17 cellular contexts compared by ENCODE assay signal in genomic region chr6:155274106-155274505, GRCh38. TPM values are rescaled to one million over a fixed set of nuclear protein-coding genes. Genes with fewer than 3 reads are reported as not detected.
DNase-seq lines count a peak whose midpoint lies in the region; ATAC-seq and TF ChIP-seq lines count a peak whose summit lies in the region.
"Had no signal": no experiment of that assay in that cellular context is flagged by ENCODE, and none has a peak within 500 bp of the region (broad histone marks: within the 10 kb centered on the region; RNA-seq: fewer than 3 reads in every experiment).

No MANE protein-coding gene starts in this region.

- no peaks in the 10 kb centered on the region for H3K27me3 ChIP-seq in ascending aorta
- H3K27me3 ChIP-seq: upper lobe of left lung had no signal

- H3K36me3 ChIP-seq in ascending aorta, result no peaks in the 10 kb centered on the region

- peak overlapping the region; percentile 54 to 59 for H3K27ac ChIP-seq in ascending aorta
- peak overlapping the region; percentile 91 for H3K27ac ChIP-seq in substantia nigra (ENCODE audit: low read depth, low read length, poor library complexity, severe bottlenecking)
- H3K27ac ChIP-seq: cardiac muscle cell, parathyroid adenoma, upper lobe of left lung had no signal

- DNase-seq in HCEC 1CT, result peak; percentile 34
- no peak for DNase-seq in ascending aorta (ENCODE audit: low spot score in 2 of 2)
- DNase-seq in fibroblast of peridontal ligament (ENCODE audit: extremely low read depth), result peak; percentile 75
- DNase-seq in substantia nigra (lab: John Stamatoyannopoulos, UW), result no peak
- no peak for DNase-seq in hepatic stellate cell (ENCODE audit: low spot score)
- no peak for DNase-seq in head of caudate nucleus
- DNase-seq in activated effector memory CD4-positive, alpha-beta T cell treated with anti-CD3 and anti-CD28 coated beads, Interleukin-2, amount 50 U/mL, for 16 hours, result no peak
- DNase-seq: activated CD4-positive, alpha-beta memory T cell treated with anti-CD3 and anti-CD28 coated beads for 36 hours; activated effector memory CD4-positive, alpha-beta T cell treated with Interleukin-2 at 50 U/mL for 16 hours; DND-41; immature natural killer cell; SHP77 treated with DMSO at 0.1 percent for 48 hours; upper lobe of left lung had no signal

- peaks cover 3 to 22% of the 10 kb centered on the region in 2 donors for H3K4me1 ChIP-seq in ascending aorta
- H3K4me1 ChIP-seq: parathyroid adenoma had no signal

- no peak for TF ChIP-seq CTCF in ascending aorta (IDR thresholded peaks at IDR 0.05)

- intact Hi-C loops in ascending aorta (cut with DNase I) (no loop called here), head of caudate nucleus (cut with DNase I) (no loop called here)

- no peaks in the 10 kb centered on the region for H3K9me3 ChIP-seq in ascending aorta
- H3K9me3 ChIP-seq: upper lobe of left lung had no signal

- no peak overlapping the region for H3K4me3 ChIP-seq in ascending aorta
- H3K4me3 ChIP-seq: cardiac muscle cell, upper lobe of left lung had no signal

- ATAC-seq in GM21528 (IDR thresholded peaks at IDR 0.05; ENCODE audit: low FRiP score, unreplicated experiment), result no peak

RNA-seq across cellular contexts. Expression of gene CLDN20, which starts 10.3 kb away (rescaled TPM):
- not detected for total RNA-seq in ascending aorta
- total RNA-seq: activated CD4-positive, alpha-beta memory T cell treated with anti-CD3 and anti-CD28 coated beads for 36 hours; cardiac muscle cell; esophagus mucosa; upper lobe of left lung had no signal

RNA-seq across cellular contexts. Expression of gene TFB1M, which starts 40.2 kb away (rescaled TPM):
- total RNA-seq in ascending aorta, result 2.9 TPM

Comparison
In these comparisons a context has a peak if more than half of its experiments do, and no peak if none do; other contexts are left out.
1. DNase-seq: peak in HCEC 1CT (single experiment) and fibroblast of peridontal ligament (single experiment); none in ascending aorta (0 of 2), substantia nigra (0 of 49), hepatic stellate cell (single experiment), head of caudate nucleus (0 of 42) and activated effector memory CD4-positive, alpha-beta T cell treated with anti-CD3 and anti-CD28 coated beads, Interleukin-2, amount 50 U/mL, for 16 hours (single experiment).